In genomic region chr19:3722443-3723109, GRCh38 we compare ENCODE assay signal across 12 cellular contexts. TPM values are rescaled to one million over a fixed set of nuclear protein-coding genes. Genes with fewer than 3 reads are reported as not detected.
DNase-seq lines count a peak whose midpoint lies in the region; ATAC-seq and TF ChIP-seq lines count a peak whose summit lies in the region.
"Had no signal": no experiment of that assay in that cellular context is flagged by ENCODE, and none has a peak within 500 bp of the region (broad histone marks: within the 10 kb centered on the region; RNA-seq: fewer than 3 reads in every experiment).

No MANE protein-coding gene starts in this region.

- intact Hi-C loops in mucosa of descending colon (cut with DNase I, micrococcal nuclease) = no loop called here
- intact Hi-C loops in Right ventricle myocardium inferior (cut with DNase I) = no loop called here

- no peak overlapping the region for H3K9ac ChIP-seq in BLaER1
- peak overlapping the region; percentile 19; the same call in 1 of the 2 replicates for H3K9ac ChIP-seq in HUES64 (ENCODE audit: low read depth, low read length)
- H3K9ac ChIP-seq: KMS-11 had no signal

- H3K4me3 Mint-ChIP-seq in nephron progenitor cell = no peak overlapping the region

- TF ChIP-seq CTCF in mucosa of descending colon (IDR thresholded peaks at IDR 0.05) (no peak), nephron progenitor cell (IDR thresholded peaks at IDR 0.05) (no peak)

- H3K4me2 ChIP-seq in BLaER1 = peak overlapping the region; percentile 75; the same call in 1 of the 2 replicates
- H3K4me2 ChIP-seq: KMS-11 had no signal

- no peak overlapping the region for H3K27ac Mint-ChIP-seq in nephron progenitor cell

- no peaks in the 10 kb centered on the region for H3K4me1 Mint-ChIP-seq in nephron progenitor cell

- H3K4me3 ChIP-seq in BLaER1 = no peak overlapping the region
- peak overlapping the region; percentile 71 for H3K4me3 ChIP-seq in HUES64 (ENCODE audit: low read length)
- H3K4me3 ChIP-seq in mucosa of descending colon = peak overlapping the region; percentile 30
- H3K4me3 ChIP-seq: SJCRH30 had no signal

- no peaks in the 10 kb centered on the region for H3K36me3 Mint-ChIP-seq in nephron progenitor cell (ENCODE audit: low read depth)

- H3K36me3 ChIP-seq in BLaER1 = no peaks in the 10 kb centered on the region
- no peaks in the 10 kb centered on the region for H3K36me3 ChIP-seq in HUES64 (ENCODE audit: insufficient read depth, low read length)
- no peaks in the 10 kb centered on the region for H3K36me3 ChIP-seq in mucosa of descending colon (ENCODE audit: low read depth)
- H3K36me3 ChIP-seq: SJCRH30 had no signal

- no peaks in the 10 kb centered on the region for H4K20me1 ChIP-seq in BLaER1

- in situ Hi-C loops in T47D (cut with HindIII; ENCODE audit: low pct_unique_long_range_greater_than_20kb, low sequenced_read_pairs) = no loop called here

- 2% methylated on average over 24 of the region's 30 CpGs for WGBS in HUES64

- H3K27me3 ChIP-seq in BLaER1 (peaks cover 29% of the 10 kb centered on the region), HUES64 (ENCODE audit: insufficient read depth, low read length) (peaks cover 4% of the 10 kb centered on the region; the same call in 1 of the 2 replicates)

- H3K27ac ChIP-seq in BLaER1 (no peak overlapping the region), HUES64 (ENCODE audit: low read depth, low read length) (no peak overlapping the region)
- H3K27ac ChIP-seq: KMS-11, SJCRH30 had no signal

- H3K4me1 ChIP-seq in BLaER1 = peaks cover 35% of the 10 kb centered on the region
- H3K4me1 ChIP-seq in HUES64 (ENCODE audit: insufficient read depth, low read length) = no peaks in the 10 kb centered on the region
- H3K4me1 ChIP-seq in mucosa of descending colon (ENCODE audit: low read depth) = peaks cover 58% of the 10 kb centered on the region
- H3K4me1 ChIP-seq: SJCRH30 had no signal

- no peaks in the 10 kb centered on the region for H3K9me3 Mint-ChIP-seq in nephron progenitor cell

- DNase-seq in T47D (ENCODE audit: low read depth in 1 of 2, low spot score in 1 of 2) (peak; percentile 81 to 88), mucosa of descending colon (peak; percentile 85 to 89 (median 88)), nephron progenitor cell (no peak), AG08395 (ENCODE audit: low spot score) (no peak), Right ventricle myocardium inferior (ENCODE audit: missing footprints) (no peak)
- DNase-seq: midbrain, SJCRH30 had no signal

- H3K27me3 Mint-ChIP-seq in nephron progenitor cell (ENCODE audit: low read depth, poor library complexity) = peaks cover 80% of the 10 kb centered on the region

- H3K9me3 ChIP-seq in BLaER1 = no peaks in the 10 kb centered on the region
- no peaks in the 10 kb centered on the region for H3K9me3 ChIP-seq in HUES64 (ENCODE audit: insufficient read depth, low read depth, low read length)
- H3K9me3 ChIP-seq in mucosa of descending colon = no peaks in the 10 kb centered on the region
- H3K9me3 ChIP-seq: SJCRH30 had no signal

- peak; percentile 54 for ATAC-seq in mucosa of descending colon
- ATAC-seq in GM21786 (IDR thresholded peaks at IDR 0.05; ENCODE audit: unreplicated experiment) = no peak
- no peak for ATAC-seq in Right ventricle myocardium inferior

RNA-seq across cellular contexts. Expression of gene TJP3, which starts 14.4 kb away (rescaled TPM):
- 5.8 TPM for polyA plus RNA-seq in HUES64 (2013, experiment 1 of 2)
- 8.7 TPM for polyA plus RNA-seq in HUES64 (2013, experiment 2 of 2)
- total RNA-seq in mucosa of descending colon (100 to 1,000 TPM; 167 to 357 (median 285) TPM), Right ventricle myocardium inferior (0.62 TPM)
- total RNA-seq: SJCRH30 had no signal

RNA-seq across cellular contexts. Expression of gene PIP5K1C, which starts 22.3 kb away (rescaled TPM):
- polyA plus RNA-seq in HUES64 (2013, experiment 1 of 2) = 16.9 TPM
- 17.9 TPM for polyA plus RNA-seq in HUES64 (2013, experiment 2 of 2)
- total RNA-seq in mucosa of descending colon = 10 to 100 TPM; 23.1 to 95.2 (median 23.2) TPM
- 34.7 TPM for total RNA-seq in Right ventricle myocardium inferior

RNA-seq across cellular contexts. Expression of gene APBA3, which starts 38.9 kb away (rescaled TPM):
- polyA plus RNA-seq in HUES64 (2013, experiment 1 of 2) = 12.9 TPM
- polyA plus RNA-seq in HUES64 (2013, experiment 2 of 2) = 14.9 TPM
- total RNA-seq in mucosa of descending colon (10 to 100 TPM; 18.9 to 23.0 (median 19.2) TPM), Right ventricle myocardium inferior (12.7 TPM)

RNA-seq across cellular contexts. Expression of gene MRPL54, which starts 39.9 kb away (rescaled TPM):
- 55.1 TPM for polyA plus RNA-seq in HUES64 (2013, experiment 1 of 2)
- polyA plus RNA-seq in HUES64 (2013, experiment 2 of 2) = 47.5 TPM
- 10 to 100 TPM; 51.6 to 64.9 (median 56.2) TPM for total RNA-seq in mucosa of descending colon
- 73.8 TPM for total RNA-seq in Right ventricle myocardium inferior

RNA-seq across cellular contexts. Expression of gene RAX2, which starts 49.5 kb away (rescaled TPM):
- not detected for polyA plus RNA-seq in HUES64 (2013, experiment 1 of 2)
- polyA plus RNA-seq in HUES64 (2013, experiment 2 of 2) = not detected
- not detected for total RNA-seq in mucosa of descending colon
- total RNA-seq in Right ventricle myocardium inferior = not detected
- total RNA-seq: epithelial cell of proximal tubule, SJCRH30 had no signal

Comparison
In these comparisons a context has a peak if more than half of its experiments do, and no peak if none do; other contexts are left out.
1. DNase-seq: peak in T47D (2 of 2) and mucosa of descending colon (3 of 3); none in nephron progenitor cell (single experiment), AG08395 (single experiment) and Right ventricle myocardium inferior (single experiment).
2. RNA of gene TJP3, which starts 14.4 kb away (total RNA-seq): 167 to 357 TPM in mucosa of descending colon; 0.62 TPM in Right ventricle myocardium inferior (single experiment); every median in the first group is over 100 times any median in the second.